In genomic region chr12:96033549-96034389, GRCh38 we compare ENCODE assay signal across 9 cellular contexts. TPM values are rescaled to one million over a fixed set of nuclear protein-coding genes. Genes with fewer than 3 reads are reported as not detected.
A peak's percentile ranks its signal among the peaks of the same experiment; 100 is the strongest.
DNase-seq lines count a peak whose midpoint lies in the region; TF ChIP-seq lines count a peak whose summit lies in the region.
"Had no signal": no experiment of that assay in that cellular context is flagged by ENCODE, and none has a peak within 500 bp of the region (broad histone marks: within the 10 kb centered on the region; RNA-seq: fewer than 3 reads in every experiment).

No MANE protein-coding gene starts in this region.

- no peak for TF ChIP-seq CTCF in SU-DHL-6 (IDR thresholded peaks at IDR 0.05; ENCODE audit: insufficient read depth, low read length, poor library complexity, severe bottlenecking)
- no peak for TF ChIP-seq CTCF in foreskin fibroblast (IDR thresholded peaks at IDR 0.05; ENCODE audit: low read depth, low read length)

- no peaks in the 10 kb centered on the region for H3K9me2 ChIP-seq in SU-DHL-6 (replicated peaks; ENCODE audit: insufficient read depth, low read length)

- H3K4me3 ChIP-seq in HAP-1 = peak overlapping the region; percentile 62
- H3K4me3 ChIP-seq in SU-DHL-6 (ENCODE audit: insufficient read depth, low read length, poor library complexity, severe bottlenecking) = peak overlapping the region; percentile 89
- H3K4me3 ChIP-seq in foreskin fibroblast (ENCODE audit: low read depth in 1 of 2, low read length in 2 of 2) = peak overlapping the region; percentile 96 to 99
- peak overlapping the region in 1 of 3 donors; percentile 100 for H3K4me3 ChIP-seq in skeletal muscle tissue (ENCODE audit: low read length in 3 of 3)

- H3K36me3 ChIP-seq in HAP-1 (replicated peaks) (no peaks in the 10 kb centered on the region), SU-DHL-6 (ENCODE audit: low read length) (0 out of 2 replicates have a peak, but pooled peaks cover 3% of the 10 kb centered on the region), skeletal muscle tissue (ENCODE audit: control insufficient read depth in 3 of 3, insufficient read depth in 3 of 3, low read length in 3 of 3) (no peaks in the 10 kb centered on the region)

- H3K4me1 ChIP-seq in HAP-1 (peaks cover 8% of the 10 kb centered on the region), skeletal muscle tissue (ENCODE audit: control insufficient read depth in 3 of 3, insufficient read depth in 3 of 3, low read length in 3 of 3) (peaks cover 13 to 19% (median 14%) of the 10 kb centered on the region in 3 donors)

- H3K9ac ChIP-seq in SU-DHL-6 (ENCODE audit: low read length) (peak overlapping the region; percentile 84; the same call in 1 of the 2 replicates), skeletal muscle tissue (ENCODE audit: low read depth in 1 of 3, low read length in 3 of 3) (peak overlapping the region in 2 of 3 donors; percentile 75 to 82)

- H3K9me3 ChIP-seq in HAP-1 (no peaks in the 10 kb centered on the region), SU-DHL-6 (ENCODE audit: insufficient read depth, low read length) (no peaks in the 10 kb centered on the region), skeletal muscle tissue (ENCODE audit: control insufficient read depth in 3 of 3, low read length in 3 of 3) (no peaks in the 10 kb centered on the region)

- no peak overlapping the region for H2AFZ ChIP-seq in SU-DHL-6 (ENCODE audit: low read depth, low read length, severe bottlenecking)

- no peak overlapping the region for H3K27ac ChIP-seq in SU-DHL-6 (ENCODE audit: low read depth, low read length)
- H3K27ac ChIP-seq in skeletal muscle tissue (ENCODE audit: low read depth, low read length) = no peak overlapping the region

- DNase-seq in HAP-1 (ENCODE audit: low spot score in 2 of 2) = peak in 1 of 2 experiments; percentile 15
- DNase-seq in foreskin fibroblast = no peak
- no peak for DNase-seq in NCI-H748 treated with DMSO at 0.1 percent for 48 hours (lab: John Stamatoyannopoulos, UW)
- DNase-seq in NAMALWA (ENCODE audit: low spot score) = no peak
- no peak for DNase-seq in NCI-H1092 treated with DMSO at 0.1 percent for 48 hours (lab: John Stamatoyannopoulos, UW)
- DNase-seq in germinal center (ENCODE audit: low spot score) = no peak

- in situ Hi-C loops in HAP-1 (cut with MboI; ENCODE audit: low sequenced_read_pairs) = no loop called here

- no peaks in the 10 kb centered on the region for H3K27me3 ChIP-seq in HAP-1 (ENCODE audit: low read depth)
- H3K27me3 ChIP-seq in SU-DHL-6 (ENCODE audit: low read length) = no peaks in the 10 kb centered on the region
- no peaks in the 10 kb centered on the region for H3K27me3 ChIP-seq in skeletal muscle tissue (ENCODE audit: control insufficient read depth in 3 of 3, insufficient read depth in 3 of 3, low read length in 3 of 3)

- H4K20me1 ChIP-seq in SU-DHL-6 (ENCODE audit: low read depth, low read length) = 0 out of 2 replicates have a peak, but pooled peaks cover 5% of the 10 kb centered on the region

- H3K4me2 ChIP-seq in SU-DHL-6 (ENCODE audit: low read depth, low read length, poor library complexity, severe bottlenecking) = peak overlapping the region; percentile 95

- H3K79me2 ChIP-seq in SU-DHL-6 (ENCODE audit: insufficient read depth, low read length) = peaks cover 26% of the 10 kb centered on the region

- H3F3A ChIP-seq in SU-DHL-6 (ENCODE audit: insufficient read depth) = no peaks in the 10 kb centered on the region

RNA-seq across cellular contexts. Expression of gene LTA4H, which starts 1.6 kb away (rescaled TPM):
- 55.8 TPM for total RNA-seq in skeletal muscle tissue

RNA-seq across cellular contexts. Expression of gene HAL, which starts 37.6 kb away (rescaled TPM):
- 0.52 TPM for total RNA-seq in skeletal muscle tissue
- total RNA-seq: M059J had no signal
